Comparison of ENCODE assay signal across 19 cellular contexts in genomic region chr12:89945123-89945522, GRCh38.
"Had no signal": no experiment of that assay in that cellular context is flagged by ENCODE, and none has a peak within 500 bp of the region (broad histone marks: within the 10 kb centered on the region; RNA-seq: fewer than 3 reads in every experiment).

No MANE protein-coding gene starts in this region.

- H3K4me3 Mint-ChIP-seq: endodermal cell, nephron progenitor cell, type B pancreatic cell had no signal

- DNase-seq: colonic mucosa; dermis blood vessel endothelial cell; endodermal cell; erythroblast; foreskin keratinocyte; kidney; left colon; left ventricle myocardium superior; mucosa of descending colon; nephron progenitor cell; psoas muscle; retina; stimulated activated CD4-positive, alpha-beta T cell treated with anti-CD3 and anti-CD28 coated beads, Interleukin-12 subunit alpha, Interleukin-12 subunit beta, amount 100 ng/mL, for 4 hours; stimulated activated naive CD8-positive, alpha-beta T cell treated with anti-CD3 and anti-CD28 coated beads, Interleukin-15, Interleukin-2, amounts not matched to agents 100 U/mL and 50 U/mL, for 24 hours; thyroid gland had no signal

- H3K27ac Mint-ChIP-seq: endodermal cell, nephron progenitor cell, type B pancreatic cell had no signal

- H3K9me3 ChIP-seq: colonic mucosa, mucosa of descending colon, neutrophil, psoas muscle, suprapubic skin, thyroid gland had no signal

- H3K9me3 Mint-ChIP-seq: endodermal cell, nephron progenitor cell, type B pancreatic cell had no signal

- H3K27me3 Mint-ChIP-seq: type B pancreatic cell had no signal

- H3K27ac ChIP-seq: colonic mucosa, foreskin keratinocyte, neutrophil, psoas muscle, suprapubic skin, thyroid gland had no signal

- H3K36me3 ChIP-seq: colonic mucosa, neutrophil, suprapubic skin, thyroid gland had no signal

- ATAC-seq: foreskin keratinocyte; left colon; left ventricle myocardium superior; mucosa of descending colon; psoas muscle; sciatic nerve; stimulated activated naive CD8-positive, alpha-beta T cell treated with anti-CD3 and anti-CD28 coated beads, Interleukin-15, Interleukin-2, amounts not matched to agents 100 U/mL and 50 U/mL, for 24 hours had no signal

- H3K36me3 Mint-ChIP-seq: type B pancreatic cell had no signal

- H3K4me3 ChIP-seq: colonic mucosa, mucosa of descending colon, psoas muscle, suprapubic skin, thyroid gland had no signal

- H3K27me3 ChIP-seq: colonic mucosa, foreskin keratinocyte, neutrophil, suprapubic skin, thyroid gland had no signal
